Comparison of ENCODE assay signal across 17 cellular contexts in the genomic region with DNA sequence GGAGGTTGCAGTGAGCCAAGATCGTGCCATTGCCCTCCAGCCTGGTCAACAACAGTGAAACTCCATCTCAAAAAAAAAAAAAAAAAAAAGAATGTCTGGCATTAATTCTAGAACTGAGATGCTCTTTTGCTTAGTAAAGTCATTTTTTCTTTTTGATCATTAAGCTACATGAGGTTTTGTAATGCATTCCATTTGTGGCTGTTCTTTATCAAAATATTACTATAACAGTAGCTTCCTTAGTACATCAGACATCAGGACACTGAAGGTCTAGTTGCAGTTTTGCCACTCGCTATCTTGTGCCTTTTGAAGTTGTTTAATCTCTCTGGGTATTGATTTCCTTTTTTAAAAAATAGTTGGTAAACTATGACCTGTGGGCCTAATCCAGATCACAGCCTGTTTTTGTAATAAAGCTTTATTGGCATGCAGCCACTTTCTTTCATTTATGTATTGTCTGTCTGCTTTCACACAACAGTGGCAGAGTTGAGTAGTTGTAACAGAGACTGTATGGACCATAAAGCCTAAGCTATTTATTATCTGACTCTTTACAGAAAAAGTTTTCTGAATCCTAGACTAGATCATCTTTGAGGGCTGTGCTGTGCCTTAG.
DNase-seq lines count a peak whose midpoint lies in the region; ATAC-seq and TF ChIP-seq lines count a peak whose summit lies in the region.
"Had no signal": no experiment of that assay in that cellular context is flagged by ENCODE, and none has a peak within 500 bp of the region (broad histone marks: within the 10 kb centered on the region; RNA-seq: fewer than 3 reads in every experiment).

No MANE protein-coding gene starts in this region.

- H3K36me3 ChIP-seq in sigmoid colon (no peaks in the 10 kb centered on the region), PC-9 (ENCODE audit: low read depth) (no peaks in the 10 kb centered on the region)

- no peak for TF ChIP-seq CTCF in fibroblast of villous mesenchyme (IDR thresholded peaks at IDR 0.05; ENCODE audit: insufficient read depth, low read depth, low read length)
- TF ChIP-seq CTCF in sigmoid colon (IDR thresholded peaks at IDR 0.05), result no peak
- no peak for TF ChIP-seq CTCF in PC-9 (conservative IDR thresholded peaks at IDR 0.05)

- H3K4me1 Mint-ChIP-seq in activated CD4-positive, alpha-beta T cell treated with anti-CD3 and anti-CD28 coated beads for 36 hours, result peaks cover 35% of the 10 kb centered on the region
- peaks cover 27% of the 10 kb centered on the region for H3K4me1 Mint-ChIP-seq in activated CD8-positive, alpha-beta T cell treated with anti-CD3 and anti-CD28 coated beads, Interleukin-2, amount 10 ng/mL, durations not matched to agents 7 days and 5 days (ENCODE audit: low read depth)

- H3F3A ChIP-seq in PC-9 (ENCODE audit: insufficient read depth, low read depth), result no peaks in the 10 kb centered on the region

- H3K9me3 ChIP-seq in sigmoid colon, result no peaks in the 10 kb centered on the region
- H3K9me3 ChIP-seq in PC-9 (ENCODE audit: insufficient read depth, low read depth), result no peaks in the 10 kb centered on the region

- H3K4me2 ChIP-seq in PC-9, result no peak overlapping the region

- no peaks in the 10 kb centered on the region for H3K27me3 Mint-ChIP-seq in activated CD4-positive, alpha-beta T cell treated with anti-CD3 and anti-CD28 coated beads for 36 hours
- H3K27me3 Mint-ChIP-seq in activated CD8-positive, alpha-beta T cell treated with anti-CD3 and anti-CD28 coated beads, Interleukin-2, amount 10 ng/mL, durations not matched to agents 7 days and 5 days (ENCODE audit: low read depth), result no peaks in the 10 kb centered on the region
- H3K27me3 Mint-ChIP-seq: dendritic cell treated with granulocyte-macrophage colony-stimulating factor and Interleukin-4, amounts not matched to agents 40 ng/mL and 50 ng/mL, for 4 days; naive B cell had no signal

- 59 to 67% methylated on average over 2 of the region's 2 CpGs for WGBS in sigmoid colon, 2 donors

- H3K27ac ChIP-seq in sigmoid colon, result peak overlapping the region in 3 of 4 donors; percentile 63 to 70 (median 67)
- no peak overlapping the region for H3K27ac ChIP-seq in PC-9

- peaks cover 7% of the 10 kb centered on the region for H3K36me3 Mint-ChIP-seq in activated CD4-positive, alpha-beta T cell treated with anti-CD3 and anti-CD28 coated beads for 36 hours (ENCODE audit: low read depth)
- H3K36me3 Mint-ChIP-seq in activated CD8-positive, alpha-beta T cell treated with anti-CD3 and anti-CD28 coated beads, Interleukin-2, amount 10 ng/mL, durations not matched to agents 7 days and 5 days (ENCODE audit: low read depth), result peaks cover 10% of the 10 kb centered on the region

- BruUV-seq in PC-9 (replicated peaks; lab: Mats Ljungman, UMichigan), result no TSS peak

- CTCF ChIA-PET in activated CD4-positive, alpha-beta T cell treated with anti-CD3 and anti-CD28 coated beads for 36 hours (lab: Charles Lee), result interaction anchor here (0.6 to 1.7 kb wide), 4 partner anchors 76 to 102 kb away, joined by 3 to 4 read pairs (median 4); no protein-coding TSS in a partner anchor
- CTCF ChIA-PET in activated CD8-positive, alpha-beta T cell treated with anti-CD3 and anti-CD28 coated beads, Interleukin-2, amount 10 ng/mL, durations not matched to agents 7 days and 5 days (lab: Charles Lee), result interaction anchor here (0.7 to 2.2 kb wide), 7 partner anchors 20 to 525 kb away, joined by 3 to 9 read pairs (median 3); no protein-coding TSS in a partner anchor
- CTCF ChIA-PET in PC-9 (lab: Charles Lee), result interaction anchor here (0.5 kb wide), 1 partner anchor 524 kb away, joined by 3 read pairs; no protein-coding TSS in a partner anchor

- H3K27me3 ChIP-seq in sigmoid colon (no peaks in the 10 kb centered on the region), PC-9 (ENCODE audit: insufficient read depth, low read depth) (no peaks in the 10 kb centered on the region)

- no peak for TF ChIP-seq EP300 in sigmoid colon (IDR thresholded peaks at IDR 0.05)

- H3K27ac Mint-ChIP-seq in activated CD4-positive, alpha-beta T cell treated with anti-CD3 and anti-CD28 coated beads for 36 hours, result peak overlapping the region; percentile 48
- H3K27ac Mint-ChIP-seq in activated CD8-positive, alpha-beta T cell treated with anti-CD3 and anti-CD28 coated beads, Interleukin-2, amount 10 ng/mL, durations not matched to agents 7 days and 5 days, result peak overlapping the region; percentile 26
- H3K27ac Mint-ChIP-seq: dendritic cell treated with granulocyte-macrophage colony-stimulating factor and Interleukin-4, amounts not matched to agents 40 ng/mL and 50 ng/mL, for 4 days; HFFc6 had no signal

- no peaks in the 10 kb centered on the region for H4K20me1 ChIP-seq in PC-9 (ENCODE audit: insufficient read depth)

- H3K4me1 ChIP-seq in sigmoid colon (peaks cover 0 to 44% (median 26%) of the 10 kb centered on the region in 4 donors), PC-9 (replicated peaks; ENCODE audit: insufficient read depth) (no peaks in the 10 kb centered on the region)

- no peak for TF ChIP-seq POLR2A in sigmoid colon (IDR thresholded peaks at IDR 0.05)

- H3K79me2 ChIP-seq in PC-9 (ENCODE audit: low read depth), result no peaks in the 10 kb centered on the region

- no peak for DNase-seq in activated CD4-positive, alpha-beta T cell treated with anti-CD3 and anti-CD28 coated beads for 36 hours
- DNase-seq in activated CD4-positive, alpha-beta T cell treated with anti-CD3 and anti-CD28 coated beads for 48 hours, result no peak
- no peak for DNase-seq in activated CD8-positive, alpha-beta T cell treated with anti-CD3 and anti-CD28 coated beads, Interleukin-2, amount 10 ng/mL, durations not matched to agents 7 days and 5 days
- DNase-seq in fibroblast of villous mesenchyme (ENCODE audit: low read depth) (peak; percentile 37), sigmoid colon (no peak), PC-9 (no peak), NOMO-1 (lab: John Stamatoyannopoulos, UW; ENCODE audit: unreplicated experiment in 2 of 2) (no peak)
- DNase-seq: ACHN, activated T-cell treated with anti-CD3 and anti-CD28 coated beads for 4 hours, GF-D8, naive B cell, NCI-H1092 treated with DMSO at 0.1 percent for 48 hours, OCI-M1, T-helper 9 cell had no signal

- ATAC-seq in activated CD4-positive, alpha-beta T cell treated with anti-CD3 and anti-CD28 coated beads for 36 hours, result no peak
- no peak for ATAC-seq in activated CD8-positive, alpha-beta T cell treated with anti-CD3 and anti-CD28 coated beads, Interleukin-2, amount 10 ng/mL, durations not matched to agents 7 days and 5 days
- ATAC-seq in HG02970 (IDR thresholded peaks at IDR 0.05; ENCODE audit: low FRiP score, unreplicated experiment), result no peak

- H2AFZ ChIP-seq in PC-9, result no peak overlapping the region

- intact Hi-C loops in activated CD4-positive, alpha-beta T cell treated with anti-CD3 and anti-CD28 coated beads for 36 hours (cut with DNase I, micrococcal nuclease), result no loop called here
- intact Hi-C loops in sigmoid colon (cut with DNase I) (no loop called here), PC-9 (cut with micrococcal nuclease; ENCODE audit: unreplicated experiment) (no loop called here)

- no peaks in the 10 kb centered on the region for H3K9me2 ChIP-seq in PC-9 (ENCODE audit: insufficient read depth)

- H3K4me3 Mint-ChIP-seq in activated CD4-positive, alpha-beta T cell treated with anti-CD3 and anti-CD28 coated beads for 36 hours, result no peak overlapping the region
- no peak overlapping the region for H3K4me3 Mint-ChIP-seq in activated CD8-positive, alpha-beta T cell treated with anti-CD3 and anti-CD28 coated beads, Interleukin-2, amount 10 ng/mL, durations not matched to agents 7 days and 5 days
- H3K4me3 Mint-ChIP-seq: dendritic cell treated with granulocyte-macrophage colony-stimulating factor and Interleukin-4, amounts not matched to agents 40 ng/mL and 50 ng/mL, for 4 days; HFFc6 had no signal

- POLR2A ChIA-PET in activated CD4-positive, alpha-beta T cell treated with anti-CD3 and anti-CD28 coated beads for 36 hours (lab: Charles Lee), result interaction anchor here (0.7 kb wide), 1 partner anchor 16 kb away, joined by 8 read pairs; no protein-coding TSS in a partner anchor
- POLR2A ChIA-PET in activated CD8-positive, alpha-beta T cell treated with anti-CD3 and anti-CD28 coated beads, Interleukin-2, amount 10 ng/mL, durations not matched to agents 7 days and 5 days (lab: Charles Lee), result no interaction called here
- POLR2A ChIA-PET in PC-9 (lab: Charles Lee; ENCODE audit: unreplicated experiment), result no interaction called here

- no peaks in the 10 kb centered on the region for H3K9me3 Mint-ChIP-seq in activated CD4-positive, alpha-beta T cell treated with anti-CD3 and anti-CD28 coated beads for 36 hours (ENCODE audit: low read depth)
- H3K9me3 Mint-ChIP-seq in activated CD8-positive, alpha-beta T cell treated with anti-CD3 and anti-CD28 coated beads, Interleukin-2, amount 10 ng/mL, durations not matched to agents 7 days and 5 days (ENCODE audit: insufficient read depth), result no peaks in the 10 kb centered on the region
- H3K9me3 Mint-ChIP-seq: dendritic cell treated with granulocyte-macrophage colony-stimulating factor and Interleukin-4, amounts not matched to agents 40 ng/mL and 50 ng/mL, for 4 days; HFFc6; naive B cell had no signal

- H3K4me3 ChIP-seq in fibroblast of villous mesenchyme (ENCODE audit: low read depth, low read length) (no peak overlapping the region), sigmoid colon (no peak overlapping the region), PC-9 (no peak overlapping the region)
